10 cellular contexts compared by ENCODE assay signal in genomic region chr18:59142274-59142673, GRCh38. TPM values are rescaled to one million over a fixed set of nuclear protein-coding genes. Genes with fewer than 3 reads are reported as not detected.
DNase-seq lines count a peak whose midpoint lies in the region; ATAC-seq and TF ChIP-seq lines count a peak whose summit lies in the region.
"Had no signal": no experiment of that assay in that cellular context is flagged by ENCODE, and none has a peak within 500 bp of the region (broad histone marks: within the 10 kb centered on the region; RNA-seq: fewer than 3 reads in every experiment).

No MANE protein-coding gene starts in this region.

- H3K9me2 ChIP-seq in Karpas-422 (replicated peaks; ENCODE audit: insufficient read depth, low read length) = no peaks in the 10 kb centered on the region

- H3K4me1 Mint-ChIP-seq in natural killer cell treated with Interleukin-12 subunit alpha and Interleukin-12 subunit beta and Interleukin-15 and Interleukin-18, amount 100 ng/mL, for 72 hours (ENCODE audit: low read depth in 2 of 2) = peaks cover 52 to 58% of the 10 kb centered on the region in 2 donors
- H3K4me1 Mint-ChIP-seq in natural killer cell = peaks cover 50 to 66% of the 10 kb centered on the region in 2 donors
- H3K4me1 Mint-ChIP-seq in activated naive CD8-positive, alpha-beta T cell treated with anti-CD3 and anti-CD28 coated beads, Interleukin-2, amount 50 U/mL, for 24 hours = peaks cover 60% of the 10 kb centered on the region
- peaks cover 58% of the 10 kb centered on the region for H3K4me1 Mint-ChIP-seq in stimulated activated naive CD8-positive, alpha-beta T cell treated with anti-CD3 and anti-CD28 coated beads, Interleukin-15, amount 100 ng/mL, for 72 hours

- no peak for DNase-seq in natural killer cell treated with Interleukin-12 subunit alpha and Interleukin-12 subunit beta and Interleukin-15 and Interleukin-18, amount 100 ng/mL, for 72 hours (ENCODE audit: low spot score)
- DNase-seq in natural killer cell = no peak
- peak; percentile 51 for DNase-seq in Karpas-422
- no peak for DNase-seq in activated naive CD8-positive, alpha-beta T cell treated with anti-CD3 and anti-CD28 coated beads, Interleukin-2, amount 50 U/mL, for 24 hours
- no peak for DNase-seq in stimulated activated naive CD8-positive, alpha-beta T cell treated with anti-CD3 and anti-CD28 coated beads, Interleukin-15, amount 100 ng/mL, for 72 hours
- DNase-seq in central memory CD4-positive, alpha-beta T cell = no peak
- DNase-seq: stomach had no signal

- H3K79me2 ChIP-seq in Karpas-422 (ENCODE audit: low read length) = peaks cover 68% of the 10 kb centered on the region

- H3K4me3 ChIP-seq in Karpas-422 (ENCODE audit: low read length) = peak overlapping the region; percentile 74
- H3K4me3 ChIP-seq: stomach had no signal

- H3K9me3 ChIP-seq in Karpas-422 (ENCODE audit: low read length) = no peaks in the 10 kb centered on the region
- H3K9me3 ChIP-seq: stomach had no signal

- ATAC-seq in natural killer cell treated with Interleukin-12 subunit alpha and Interleukin-12 subunit beta and Interleukin-15 and Interleukin-18, amount 100 ng/mL, for 72 hours = no peak
- ATAC-seq in natural killer cell = no peak
- ATAC-seq in activated naive CD8-positive, alpha-beta T cell treated with anti-CD3 and anti-CD28 coated beads, Interleukin-2, amount 50 U/mL, for 24 hours = no peak
- no peak for ATAC-seq in stimulated activated naive CD8-positive, alpha-beta T cell treated with anti-CD3 and anti-CD28 coated beads, Interleukin-15, amount 100 ng/mL, for 72 hours
- no peak for ATAC-seq in HG03457 (IDR thresholded peaks at IDR 0.05; ENCODE audit: unreplicated experiment)
- ATAC-seq in GM19463 (IDR thresholded peaks at IDR 0.05; ENCODE audit: unreplicated experiment) = no peak

- no peaks in the 10 kb centered on the region for H3K27me3 ChIP-seq in Karpas-422 (ENCODE audit: low read length)
- H3K27me3 ChIP-seq: stomach had no signal

- intact Hi-C loops in natural killer cell (cut with micrococcal nuclease) = no loop called here

- H3K27ac Mint-ChIP-seq in natural killer cell treated with Interleukin-12 subunit alpha and Interleukin-12 subunit beta and Interleukin-15 and Interleukin-18, amount 100 ng/mL, for 72 hours = peak overlapping the region; percentile 94 to 98
- no peak overlapping the region for H3K27ac Mint-ChIP-seq in natural killer cell
- H3K27ac Mint-ChIP-seq in activated naive CD8-positive, alpha-beta T cell treated with anti-CD3 and anti-CD28 coated beads, Interleukin-2, amount 50 U/mL, for 24 hours = peak overlapping the region; percentile 81
- peak overlapping the region in 1 of 2 donors; percentile 66 for H3K27ac Mint-ChIP-seq in stimulated activated naive CD8-positive, alpha-beta T cell treated with anti-CD3 and anti-CD28 coated beads, Interleukin-15, amount 100 ng/mL, for 72 hours

- H3K27ac ChIP-seq in Karpas-422 (ENCODE audit: low read length) = peak overlapping the region; percentile 94
- H3K27ac ChIP-seq: RWPE1 had no signal

- H3K9me3 Mint-ChIP-seq in natural killer cell treated with Interleukin-12 subunit alpha and Interleukin-12 subunit beta and Interleukin-15 and Interleukin-18, amount 100 ng/mL, for 72 hours = no peaks in the 10 kb centered on the region
- H3K9me3 Mint-ChIP-seq in natural killer cell = no peaks in the 10 kb centered on the region
- no peaks in the 10 kb centered on the region for H3K9me3 Mint-ChIP-seq in activated naive CD8-positive, alpha-beta T cell treated with anti-CD3 and anti-CD28 coated beads, Interleukin-2, amount 50 U/mL, for 24 hours
- no peaks in the 10 kb centered on the region for H3K9me3 Mint-ChIP-seq in stimulated activated naive CD8-positive, alpha-beta T cell treated with anti-CD3 and anti-CD28 coated beads, Interleukin-15, amount 100 ng/mL, for 72 hours

- H3K4me3 Mint-ChIP-seq in natural killer cell treated with Interleukin-12 subunit alpha and Interleukin-12 subunit beta and Interleukin-15 and Interleukin-18, amount 100 ng/mL, for 72 hours = peak overlapping the region; percentile 81
- H3K4me3 Mint-ChIP-seq in natural killer cell = no peak overlapping the region
- H3K4me3 Mint-ChIP-seq in activated naive CD8-positive, alpha-beta T cell treated with anti-CD3 and anti-CD28 coated beads, Interleukin-2, amount 50 U/mL, for 24 hours = peak overlapping the region; percentile 92
- H3K4me3 Mint-ChIP-seq in stimulated activated naive CD8-positive, alpha-beta T cell treated with anti-CD3 and anti-CD28 coated beads, Interleukin-15, amount 100 ng/mL, for 72 hours = peak overlapping the region; percentile 60 to 76

- H3K36me3 ChIP-seq in Karpas-422 (ENCODE audit: insufficient read depth, low read length) = no peaks in the 10 kb centered on the region
- H3K36me3 ChIP-seq: stomach had no signal

- no peaks in the 10 kb centered on the region for H3K36me3 Mint-ChIP-seq in natural killer cell treated with Interleukin-12 subunit alpha and Interleukin-12 subunit beta and Interleukin-15 and Interleukin-18, amount 100 ng/mL, for 72 hours
- no peaks in the 10 kb centered on the region for H3K36me3 Mint-ChIP-seq in natural killer cell
- H3K36me3 Mint-ChIP-seq in activated naive CD8-positive, alpha-beta T cell treated with anti-CD3 and anti-CD28 coated beads, Interleukin-2, amount 50 U/mL, for 24 hours (ENCODE audit: low read depth) = peaks cover 6% of the 10 kb centered on the region

- peak overlapping the region; percentile 78 for H3K9ac ChIP-seq in Karpas-422 (ENCODE audit: low read length)

- H3K4me2 ChIP-seq in Karpas-422 (ENCODE audit: low read depth, low read length, poor library complexity, severe bottlenecking) = peak overlapping the region; percentile 78

- TF ChIP-seq CTCF in natural killer cell (IDR thresholded peaks at IDR 0.05) = no peak

- H3K27me3 Mint-ChIP-seq in natural killer cell treated with Interleukin-12 subunit alpha and Interleukin-12 subunit beta and Interleukin-15 and Interleukin-18, amount 100 ng/mL, for 72 hours = peaks cover 0 to 3% of the 10 kb centered on the region in 2 donors
- H3K27me3 Mint-ChIP-seq in natural killer cell (ENCODE audit: low read depth in 2 of 2) = peaks cover 3 to 11% of the 10 kb centered on the region in 2 donors
- H3K27me3 Mint-ChIP-seq in activated naive CD8-positive, alpha-beta T cell treated with anti-CD3 and anti-CD28 coated beads, Interleukin-2, amount 50 U/mL, for 24 hours = no peaks in the 10 kb centered on the region
- H3K27me3 Mint-ChIP-seq in stimulated activated naive CD8-positive, alpha-beta T cell treated with anti-CD3 and anti-CD28 coated beads, Interleukin-15, amount 100 ng/mL, for 72 hours = no peaks in the 10 kb centered on the region

- H4K20me1 ChIP-seq in Karpas-422 (ENCODE audit: insufficient read depth, low read depth, low read length) = no peaks in the 10 kb centered on the region

- peaks cover 51% of the 10 kb centered on the region for H3K4me1 ChIP-seq in Karpas-422 (ENCODE audit: low read length)

- no peak overlapping the region for H2AFZ ChIP-seq in Karpas-422 (ENCODE audit: low read length)

RNA-seq across cellular contexts. Expression of gene SEC11C, which starts 2.6 kb away (rescaled TPM):
- total RNA-seq in natural killer cell treated with Interleukin-12 subunit alpha and Interleukin-12 subunit beta and Interleukin-15 and Interleukin-18, amount 100 ng/mL, for 72 hours = 10 to 100 TPM; 79.4 to 83.1 TPM
- total RNA-seq in natural killer cell = 10 to 100 TPM; 50.9 to 76.4 (median 54.8) TPM
- 105 and 164 TPM in 2 replicates for total RNA-seq in Karpas-422 (2014; rRNA removed; shearing (Covaris generic); ENCODE audit: low replicate concordance)

Comparison
In these comparisons a context has a peak if more than half of its experiments do, and no peak if none do; other contexts are left out.
1. H3K27ac Mint-ChIP-seq: peak in natural killer cell treated with Interleukin-12 subunit alpha and Interleukin-12 subunit beta and Interleukin-15 and Interleukin-18, amount 100 ng/mL, for 72 hours (2 of 2) and activated naive CD8-positive, alpha-beta T cell treated with anti-CD3 and anti-CD28 coated beads, Interleukin-2, amount 50 U/mL, for 24 hours (single experiment); none in natural killer cell (0 of 2).